In genomic region chr5:72123764-72124163, GRCh38 we compare ENCODE assay signal across 15 cellular contexts. TPM values are rescaled to one million over a fixed set of nuclear protein-coding genes. Genes with fewer than 3 reads are reported as not detected.
DNase-seq lines count a peak whose midpoint lies in the region; ATAC-seq and TF ChIP-seq lines count a peak whose summit lies in the region.
"Had no signal": no experiment of that assay in that cellular context is flagged by ENCODE, and none has a peak within 500 bp of the region (broad histone marks: within the 10 kb centered on the region; RNA-seq: fewer than 3 reads in every experiment).

No MANE protein-coding gene starts in this region.

- H3K9ac ChIP-seq in endodermal cell (ENCODE audit: extremely low read depth, low read length, poor library complexity, severe bottlenecking): no peak overlapping the region
- H3K9ac ChIP-seq: BLaER1 had no signal

- DNase-seq in NCI-H2107 treated with DMSO at 0.1 percent for 48 hours (lab: John Stamatoyannopoulos, UW; ENCODE audit: unreplicated experiment): peak; percentile 82
- no peak for DNase-seq in NCI-H2107 (lab: John Stamatoyannopoulos, UW)
- DNase-seq in NCI-H774 (lab: John Stamatoyannopoulos, UW): peak; percentile 78
- DNase-seq in endodermal cell: no peak
- DNase-seq in aorta: no peak
- DNase-seq in H7: no peak
- no peak for DNase-seq in activated naive CD8-positive, alpha-beta T cell treated with anti-CD3 and anti-CD28 coated beads, Interleukin-2, amount 50 U/mL, for 24 hours
- DNase-seq: CD8-positive, alpha-beta T cell; NCI-H1694; NCI-H526 treated with DMSO at 0.1 percent for 48 hours had no signal

- peaks cover 83% of the 10 kb centered on the region for H3K36me3 ChIP-seq in endodermal cell (ENCODE audit: control insufficient read depth, insufficient read depth, low read length)
- H3K36me3 ChIP-seq in aorta (ENCODE audit: control insufficient read depth in 1 of 2, insufficient read depth in 2 of 2, low read length in 1 of 2): peaks cover 0 to 5% of the 10 kb centered on the region in 2 donors
- H3K36me3 ChIP-seq in H7 (replicated peaks; ENCODE audit: control insufficient read depth, insufficient read depth, low read length): no peaks in the 10 kb centered on the region

- H3K36me3 Mint-ChIP-seq in endodermal cell (ENCODE audit: low read depth): peaks cover 42% of the 10 kb centered on the region
- no peaks in the 10 kb centered on the region for H3K36me3 Mint-ChIP-seq in activated naive CD8-positive, alpha-beta T cell treated with anti-CD3 and anti-CD28 coated beads, Interleukin-2, amount 50 U/mL, for 24 hours (ENCODE audit: low read depth)
- H3K36me3 Mint-ChIP-seq: CD8-positive, alpha-beta T cell had no signal

- no peak overlapping the region for H3K4me3 Mint-ChIP-seq in endodermal cell
- H3K4me3 Mint-ChIP-seq in activated naive CD8-positive, alpha-beta T cell treated with anti-CD3 and anti-CD28 coated beads, Interleukin-2, amount 50 U/mL, for 24 hours: no peak overlapping the region
- H3K4me3 Mint-ChIP-seq: CD8-positive, alpha-beta T cell had no signal

- intact Hi-C loops in aorta (cut with DNase I): no loop called here

- no peak overlapping the region for H3K4me3 ChIP-seq in endodermal cell (ENCODE audit: low read length)
- H3K4me3 ChIP-seq in aorta (ENCODE audit: low read length in 2 of 2): no peak overlapping the region
- H3K4me3 ChIP-seq in H7 (ENCODE audit: insufficient read depth, low read depth, low read length): no peak overlapping the region
- H3K4me3 ChIP-seq: BLaER1 had no signal

- H3K27me3 Mint-ChIP-seq in endodermal cell (ENCODE audit: insufficient read depth): no peaks in the 10 kb centered on the region
- peaks cover 53% of the 10 kb centered on the region for H3K27me3 Mint-ChIP-seq in activated naive CD8-positive, alpha-beta T cell treated with anti-CD3 and anti-CD28 coated beads, Interleukin-2, amount 50 U/mL, for 24 hours

- TF ChIP-seq CTCF in endodermal cell (conservative IDR thresholded peaks at IDR 0.05): no peak

- no peaks in the 10 kb centered on the region for H3K9me3 Mint-ChIP-seq in endodermal cell
- no peaks in the 10 kb centered on the region for H3K9me3 Mint-ChIP-seq in activated naive CD8-positive, alpha-beta T cell treated with anti-CD3 and anti-CD28 coated beads, Interleukin-2, amount 50 U/mL, for 24 hours

- no peak overlapping the region for H3K27ac Mint-ChIP-seq in endodermal cell
- no peak overlapping the region for H3K27ac Mint-ChIP-seq in activated naive CD8-positive, alpha-beta T cell treated with anti-CD3 and anti-CD28 coated beads, Interleukin-2, amount 50 U/mL, for 24 hours
- H3K27ac Mint-ChIP-seq: CD8-positive, alpha-beta T cell had no signal

- 86 to 95% methylated on average over 4 to 6 of the region's 6 CpGs for WGBS in endodermal cell (ENCODE audit: insufficient coverage in 1 of 2, insufficient read length in 1 of 2), 2 experiments
- WGBS in aorta, 2 donors: 61 to 64% methylated on average over 6 of the region's 6 CpGs

- H3K27ac ChIP-seq in endodermal cell (ENCODE audit: low read depth, low read length) (peak overlapping the region; percentile 99), aorta (ENCODE audit: low read depth in 1 of 2, low read length in 2 of 2) (peak overlapping the region; percentile 76 to 82)
- H3K27ac ChIP-seq: BLaER1 had no signal

- H3K4me1 ChIP-seq in endodermal cell (ENCODE audit: control insufficient read depth, insufficient read depth, low read length): no peaks in the 10 kb centered on the region
- peaks cover 7 to 16% of the 10 kb centered on the region in 2 donors for H3K4me1 ChIP-seq in aorta (ENCODE audit: control insufficient read depth in 1 of 2, insufficient read depth in 2 of 2, low read length in 2 of 2)

- H3K27me3 ChIP-seq in endodermal cell (ENCODE audit: control insufficient read depth, insufficient read depth, low read length, poor library complexity, severe bottlenecking) (no peaks in the 10 kb centered on the region), aorta (ENCODE audit: control insufficient read depth in 1 of 2, insufficient read depth in 2 of 2, low read length in 1 of 2) (no peaks in the 10 kb centered on the region), H7 (ENCODE audit: control insufficient read depth, insufficient read depth, low read length) (no peaks in the 10 kb centered on the region)
- H3K27me3 ChIP-seq: BLaER1 had no signal

- peaks cover 40% of the 10 kb centered on the region for H3K4me1 Mint-ChIP-seq in endodermal cell
- H3K4me1 Mint-ChIP-seq in activated naive CD8-positive, alpha-beta T cell treated with anti-CD3 and anti-CD28 coated beads, Interleukin-2, amount 50 U/mL, for 24 hours: no peaks in the 10 kb centered on the region

- ATAC-seq in aorta (ENCODE audit: low FRiP score): no peak
- no peak for ATAC-seq in HG02610 (IDR thresholded peaks at IDR 0.05; ENCODE audit: unreplicated experiment)
- no peak for ATAC-seq in activated naive CD8-positive, alpha-beta T cell treated with anti-CD3 and anti-CD28 coated beads, Interleukin-2, amount 50 U/mL, for 24 hours
- ATAC-seq: CD8-positive, alpha-beta T cell; HCT116; Panc1; Right ventricle myocardium inferior had no signal

- H3K9me3 ChIP-seq in endodermal cell (ENCODE audit: control insufficient read depth, low read length) (peaks cover 3% of the 10 kb centered on the region), aorta (ENCODE audit: control insufficient read depth, low read length) (no peaks in the 10 kb centered on the region)
- H3K9me3 ChIP-seq: BLaER1 had no signal

RNA-seq across cellular contexts. Expression of gene MAP1B, which starts 16.5 kb away (rescaled TPM):
- 10 to 100 TPM; 87.9 to 93.3 TPM for total RNA-seq in endodermal cell
- 238 TPM for polyA plus RNA-seq in endodermal cell (2013, experiment 1 of 2)
- 264 TPM for polyA plus RNA-seq in endodermal cell (2013, experiment 2 of 2)
- 100 to 1,000 TPM; 382 to 754 TPM for total RNA-seq in aorta
- polyA plus RNA-seq in aorta: 10 to 100 TPM; 27.2 to 66.5 TPM
- 31.1 and 41.4 TPM in 2 replicates for total RNA-seq in H7 (2014; rRNA removed; shearing (Covaris generic))

Comparison
In these comparisons a context has a peak if more than half of its experiments do, and no peak if none do; other contexts are left out.
1. DNase-seq: peak in NCI-H2107 treated with DMSO at 0.1 percent for 48 hours (single experiment) and NCI-H774 (single experiment); none in NCI-H2107 (single experiment), endodermal cell (single experiment), aorta (0 of 2), H7 (single experiment) and activated naive CD8-positive, alpha-beta T cell treated with anti-CD3 and anti-CD28 coated beads, Interleukin-2, amount 50 U/mL, for 24 hours (single experiment).